ENCODE assay signal across 8 cellular contexts in the genomic region with DNA sequence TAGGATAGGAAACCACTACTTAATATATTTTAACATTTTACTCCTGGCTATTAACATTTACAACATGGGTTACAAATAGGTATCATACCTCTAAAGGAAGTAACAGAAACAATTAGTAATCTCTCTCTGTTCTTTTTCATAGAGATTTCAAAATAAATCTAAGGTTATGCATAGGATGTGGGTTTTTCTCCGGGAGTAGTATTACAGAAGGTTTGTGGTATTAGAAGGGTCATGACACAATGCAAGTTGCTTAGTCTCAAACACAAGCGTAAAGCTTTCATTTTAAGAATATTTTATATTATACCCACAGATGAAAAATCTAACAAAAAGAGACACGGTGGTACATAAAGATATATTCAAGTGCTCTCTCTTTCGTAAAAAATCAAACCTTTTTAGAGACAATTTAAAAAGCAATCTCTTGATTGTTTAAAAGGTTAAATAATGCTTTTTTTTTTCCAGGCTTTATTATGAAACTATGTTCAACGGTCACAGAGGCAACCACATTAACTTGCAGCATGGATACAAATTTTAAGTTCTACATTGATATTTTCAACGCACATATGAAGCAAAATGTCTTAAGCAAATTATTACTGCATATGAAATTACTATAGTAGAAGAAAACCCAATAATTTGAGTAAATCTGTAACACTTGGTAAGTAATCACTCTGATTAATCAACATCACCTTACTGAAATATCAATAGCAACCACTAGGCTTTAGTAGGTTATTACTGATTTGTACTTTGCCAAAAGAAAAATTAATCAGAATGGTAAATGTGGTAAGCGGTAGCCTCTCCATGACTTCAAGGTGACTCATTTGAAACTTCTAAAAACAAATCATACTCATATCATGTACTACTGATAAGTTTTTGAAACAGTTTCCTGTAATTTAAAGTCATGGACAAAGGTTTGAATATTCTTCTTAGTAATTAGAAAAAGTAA.
A peak's percentile ranks its signal among the peaks of the same experiment; 100 is the strongest.
DNase-seq lines count a peak whose midpoint lies in the region; ATAC-seq, FAIRE-seq and TF ChIP-seq lines count a peak whose summit lies in the region.

No MANE protein-coding gene starts in this region.

- H4K8ac ChIP-seq in neuronal stem cell (ENCODE audit: low read depth, low read length): no peak overlapping the region

- H2AFZ ChIP-seq in neuronal stem cell (ENCODE audit: low read length): no peak overlapping the region

- H3K36me3 ChIP-seq in neuronal stem cell (replicated peaks in 1 of 2; ENCODE audit: control insufficient read depth in 2 of 2, insufficient read depth in 2 of 2, low read length in 2 of 2): no peaks in the 10 kb centered on the region

- H3K9ac ChIP-seq in neuronal stem cell (ENCODE audit: low read depth, low read length, poor library complexity): no peak overlapping the region

- no peaks in the 10 kb centered on the region for H3K79me1 ChIP-seq in neuronal stem cell (ENCODE audit: low read depth, low read length)

- H4K91ac ChIP-seq in neuronal stem cell (ENCODE audit: low read depth, low read length, poor library complexity): no peak overlapping the region

- no peak overlapping the region for H3K4me2 ChIP-seq in neuronal stem cell (ENCODE audit: insufficient read depth, low read length, poor library complexity, severe bottlenecking)

- no peak overlapping the region for H2BK5ac ChIP-seq in neuronal stem cell (ENCODE audit: low read length)

- ATAC-seq in GM21786 (IDR thresholded peaks at IDR 0.05; ENCODE audit: unreplicated experiment): peak; percentile 81

- H2BK120ac ChIP-seq in neuronal stem cell (ENCODE audit: low read depth, low read length): no peak overlapping the region

- no peak for TF ChIP-seq POLR2A in GM12892 (IDR thresholded peaks at IDR 0.05; ENCODE audit: low read depth, low read length)

- H3K4me1 ChIP-seq in neuronal stem cell (ENCODE audit: control insufficient read depth in 2 of 2, insufficient read depth in 1 of 2, low read depth in 1 of 2, low read length in 2 of 2): no peaks in the 10 kb centered on the region

- FAIRE-seq in GM12892 (lab: Jason Lieb, UNC): peak; percentile 30

- H3K14ac ChIP-seq in neuronal stem cell (ENCODE audit: low read length): no peak overlapping the region

- H2BK12ac ChIP-seq in neuronal stem cell (ENCODE audit: low read length): no peak overlapping the region

- no peak overlapping the region for H2AK5ac ChIP-seq in neuronal stem cell (ENCODE audit: low read depth, low read length)

- no peak overlapping the region for H3K4ac ChIP-seq in neuronal stem cell (ENCODE audit: low read length)

- no peak overlapping the region for H3K23ac ChIP-seq in neuronal stem cell (ENCODE audit: low read depth, low read length, poor library complexity)

- H3K4me3 ChIP-seq in neuronal stem cell (ENCODE audit: low read length in 2 of 2): no peak overlapping the region

- H3K27ac ChIP-seq in neuronal stem cell (replicated peaks; ENCODE audit: low read length): no peak overlapping the region

- no peaks in the 10 kb centered on the region for H3K27me3 ChIP-seq in neuronal stem cell (ENCODE audit: control insufficient read depth in 3 of 3, insufficient read depth in 3 of 3, low read depth in 1 of 3, low read length in 3 of 3)

- no CpG with 5 or more reads among the region's 7 CpGs for WGBS in neuronal stem cell (ENCODE audit: extremely low coverage in 2 of 2, insufficient read length in 2 of 2, insufficient replicate concordance in 1 of 2), 2 donors

- H2BK15ac ChIP-seq in neuronal stem cell (ENCODE audit: low read length): no peak overlapping the region

- DNase-seq in GM12892 (ENCODE audit: insufficient read length): no peak
- peak; percentile 89 for DNase-seq in LHCN-M2 (ENCODE audit: low read depth)
- DNase-seq in dermis blood vessel endothelial cell: peak; percentile 50
- no peak for DNase-seq in neuronal stem cell (ENCODE audit: low spot score)
- DNase-seq in stimulated activated naive CD4-positive, alpha-beta T cell treated with Interleukin-2 at 50 U/mL for 16 hours (lab: John Stamatoyannopoulos, UW): no peak
- no peak for DNase-seq in COLO668 (lab: John Stamatoyannopoulos, UW; ENCODE audit: unreplicated experiment)
- no peak for DNase-seq in NCI-H526 (lab: John Stamatoyannopoulos, UW)

- H3K9me3 ChIP-seq in neuronal stem cell (replicated peaks in 1 of 2; ENCODE audit: control insufficient read depth in 2 of 2, insufficient read depth in 1 of 2, low read depth in 1 of 2, low read length in 2 of 2): peaks cover 3 to 5% of the 10 kb centered on the region in 2 donors

- H3K18ac ChIP-seq in neuronal stem cell (ENCODE audit: low read length): no peak overlapping the region

Comparison
In these comparisons a context has a peak if more than half of its experiments do, and no peak if none do; other contexts are left out.
1. DNase-seq: peak in LHCN-M2 (single experiment) and dermis blood vessel endothelial cell (single experiment); none in GM12892 (single experiment), neuronal stem cell (single experiment), stimulated activated naive CD4-positive, alpha-beta T cell treated with Interleukin-2 at 50 U/mL for 16 hours (single experiment), COLO668 (single experiment) and NCI-H526 (0 of 2).